In genomic region chr3:157128771-157129671, GRCh38 we compare ENCODE assay signal across 8 cellular contexts.
DNase-seq lines count a peak whose midpoint lies in the region; ATAC-seq lines count a peak whose summit lies in the region.

No MANE protein-coding gene starts in this region.

- peak; percentile 35 for DNase-seq in activated T-cell treated with anti-CD3 and anti-CD28 coated beads, Interleukin-2, amount 50 U/mL, for 1 hour
- DNase-seq in germinal center (ENCODE audit: low spot score) (peak; percentile 14), retina (peak; percentile 49), 8988T (no peak), OCI-M1 (lab: John Stamatoyannopoulos, UW) (no peak), SIG-M5 treated with dmso at 0.1 percent for 504 hours (lab: John Stamatoyannopoulos, UW; ENCODE audit: unreplicated experiment) (no peak)

- peak; percentile 19 for ATAC-seq in GM18517 (IDR thresholded peaks at IDR 0.05; ENCODE audit: unreplicated experiment)
- peak; percentile 25 for ATAC-seq in HG03432 (IDR thresholded peaks at IDR 0.05; ENCODE audit: unreplicated experiment)

Comparison
In these comparisons a context has a peak if more than half of its experiments do, and no peak if none do; other contexts are left out.
1. DNase-seq: peak in activated T-cell treated with anti-CD3 and anti-CD28 coated beads, Interleukin-2, amount 50 U/mL, for 1 hour (single experiment), germinal center (single experiment) and retina (single experiment); none in 8988T (single experiment), OCI-M1 (single experiment) and SIG-M5 treated with dmso at 0.1 percent for 504 hours (single experiment).